In genomic region chr10:30040597-30040996, GRCh38 we compare ENCODE assay signal across 18 cellular contexts. TPM values are rescaled to one million over a fixed set of nuclear protein-coding genes. Genes with fewer than 3 reads are reported as not detected.
DNase-seq lines count a peak whose midpoint lies in the region; ATAC-seq, FAIRE-seq and TF ChIP-seq lines count a peak whose summit lies in the region.
"Had no signal": no experiment of that assay in that cellular context is flagged by ENCODE, and none has a peak within 500 bp of the region (broad histone marks: within the 10 kb centered on the region; RNA-seq: fewer than 3 reads in every experiment).

No MANE protein-coding gene starts in this region.

- ATAC-seq in right cardiac atrium = no peak
- ATAC-seq in psoas muscle = no peak
- no peak for ATAC-seq in GM21381 (IDR thresholded peaks at IDR 0.05; ENCODE audit: unreplicated experiment)

- H3K36me3 ChIP-seq in left ventricle myocardium inferior (peaks cover 15% of the 10 kb centered on the region), kidney (ENCODE audit: control insufficient read depth in 1 of 2, insufficient read depth in 2 of 2, low read length in 2 of 2) (no peaks in the 10 kb centered on the region), psoas muscle (ENCODE audit: insufficient read depth in 1 of 2, low read depth in 1 of 2) (peaks cover 0 to 6% of the 10 kb centered on the region in 2 donors)

- H3K27me3 ChIP-seq in left ventricle myocardium inferior (ENCODE audit: low read depth) (peaks cover 69% of the 10 kb centered on the region), right cardiac atrium (ENCODE audit: control insufficient read depth, insufficient read depth) (no peaks in the 10 kb centered on the region), psoas muscle (ENCODE audit: insufficient read depth in 3 of 3, low read length in 2 of 3) (no peaks in the 10 kb centered on the region)

- no peak for FAIRE-seq in kidney (lab: Jason Lieb, UNC)
- FAIRE-seq: A204.1, H54, RCC 7860 had no signal

- no peak overlapping the region for H3K4me3 ChIP-seq in left ventricle myocardium inferior
- no peak overlapping the region for H3K4me3 ChIP-seq in right cardiac atrium (ENCODE audit: low read length)
- H3K4me3 ChIP-seq in kidney (ENCODE audit: low read length in 2 of 2) = no peak overlapping the region
- no peak overlapping the region for H3K4me3 ChIP-seq in psoas muscle

- H3K9me3 ChIP-seq in left ventricle myocardium inferior (replicated peaks) = no peaks in the 10 kb centered on the region
- H3K9me3 ChIP-seq in right cardiac atrium (ENCODE audit: control insufficient read depth, low read length) = no peaks in the 10 kb centered on the region
- no peaks in the 10 kb centered on the region for H3K9me3 ChIP-seq in kidney (ENCODE audit: control insufficient read depth in 1 of 2, low read length in 2 of 2)
- H3K9me3 ChIP-seq in psoas muscle = no peaks in the 10 kb centered on the region

- intact Hi-C loops in left ventricle myocardium inferior (cut with micrococcal nuclease) (no loop called here), right cardiac atrium (cut with DNase I) (no loop called here), kidney (cut with DNase I) (no loop called here), psoas muscle (cut with DNase I) (no loop called here)

- no peak overlapping the region for H3K9ac ChIP-seq in kidney (ENCODE audit: low read length in 2 of 2)

- no peak for TF ChIP-seq CTCF in left ventricle myocardium inferior (IDR thresholded peaks at IDR 0.05; ENCODE audit: borderline replicate concordance)
- TF ChIP-seq CTCF in kidney (IDR thresholded peaks at IDR 0.05; ENCODE audit: borderline replicate concordance, extremely low read depth, insufficient read depth) = no peak
- no peak for TF ChIP-seq CTCF in psoas muscle (IDR thresholded peaks at IDR 0.05)

- WGBS in right cardiac atrium = 91% methylated on average over 8 of the region's 8 CpGs
- 81 to 91% (median 88%) methylated on average over 7 to 8 of the region's 8 CpGs for WGBS in psoas muscle, 3 donors

- H3K27ac ChIP-seq in left ventricle myocardium inferior (replicated peaks) = peak overlapping the region; percentile 83
- no peak overlapping the region for H3K27ac ChIP-seq in right cardiac atrium (ENCODE audit: low read length)
- peak overlapping the region; percentile 28 to 54 for H3K27ac ChIP-seq in kidney (ENCODE audit: low read depth in 2 of 2, low read length in 2 of 2)
- H3K27ac ChIP-seq in psoas muscle = peak overlapping the region; percentile 42

- no peak for DNase-seq in left ventricle myocardium inferior
- DNase-seq in right cardiac atrium = no peak
- no peak for DNase-seq in kidney
- DNase-seq in psoas muscle = no peak
- DNase-seq in NCI-H2196 (lab: John Stamatoyannopoulos, UW; ENCODE audit: unreplicated experiment) = no peak
- DNase-seq in DMS79 treated with DMSO at 0.1 percent for 48 hours (lab: John Stamatoyannopoulos, UW) = no peak
- DNase-seq: CD8-positive, alpha-beta memory T cell; DMS53; NCI-H1105; NCI-H1694; NCI-H510A; NCI-H774; Right ventricle myocardium superior had no signal

- H3K4me1 ChIP-seq in left ventricle myocardium inferior (peaks cover 93% of the 10 kb centered on the region), right cardiac atrium (ENCODE audit: control insufficient read depth, insufficient read depth, low read length) (peaks cover 14% of the 10 kb centered on the region), kidney (ENCODE audit: control insufficient read depth in 1 of 2, insufficient read depth in 1 of 2, low read depth in 1 of 2, low read length in 2 of 2) (peaks cover 0 to 7% of the 10 kb centered on the region in 2 donors), psoas muscle (no peaks in the 10 kb centered on the region)

RNA-seq across cellular contexts. Expression of gene JCAD, which starts 18.8 kb away (rescaled TPM):
- 23.5 TPM for total RNA-seq in left ventricle myocardium inferior
- total RNA-seq in right cardiac atrium = 10 to 100 TPM; 29.2 to 76.7 (median 39.8) TPM
- 17.6 TPM for polyA plus RNA-seq in right cardiac atrium
- 27.1 TPM for total RNA-seq in kidney
- polyA plus RNA-seq in kidney (ENCODE audit: insufficient read depth, low read depth, low replicate concordance) = 15.7 TPM
- 10 to 100 TPM; 10.9 to 22.5 (median 14.7) TPM for total RNA-seq in psoas muscle
- 1 to 10 TPM; 4.3 to 4.9 (median 4.7) TPM for polyA plus RNA-seq in psoas muscle
- total RNA-seq: OCI-LY7 had no signal
- polyA plus RNA-seq: CD8-positive, alpha-beta memory T cell had no signal
